Comparison of ENCODE assay signal across 7 cellular contexts in the genomic region with DNA sequence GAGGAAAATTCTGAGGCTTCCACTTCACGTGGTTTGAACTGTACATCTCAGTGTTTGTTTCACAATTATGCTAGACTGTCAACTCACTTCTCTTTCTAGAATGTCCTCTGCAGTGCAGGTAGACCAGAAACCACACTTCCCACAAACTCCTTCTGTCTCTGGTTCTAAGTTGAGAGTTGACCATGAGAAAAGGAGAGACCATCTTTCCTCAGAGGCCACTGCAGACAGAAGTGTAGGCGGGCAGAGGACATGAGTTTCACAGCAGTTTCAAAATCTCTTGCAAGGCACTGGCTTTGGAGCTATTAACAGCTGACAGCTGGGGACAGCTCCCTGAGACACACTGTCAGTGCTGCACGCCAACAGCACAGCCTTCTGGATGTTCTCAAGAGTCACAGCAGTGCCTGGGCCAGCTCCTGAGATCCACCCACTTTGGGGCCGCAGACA. TPM values are rescaled to one million over a fixed set of nuclear protein-coding genes. Genes with fewer than 3 reads are reported as not detected.
DNase-seq lines count a peak whose midpoint lies in the region; ATAC-seq lines count a peak whose summit lies in the region.

No MANE protein-coding gene starts in this region.

- DNase-seq in adipocyte (ENCODE audit: low read depth), result no peak
- DNase-seq in trophoblast cell, result no peak
- no peak for DNase-seq in NAMALWA (ENCODE audit: low spot score)
- no peak for DNase-seq in NCI-H1092 treated with DMSO at 0.1 percent for 48 hours (lab: John Stamatoyannopoulos, UW)
- no peak for DNase-seq in DMS153 (lab: John Stamatoyannopoulos, UW)

- ATAC-seq in GM19328 (IDR thresholded peaks at IDR 0.05; ENCODE audit: unreplicated experiment) (peak; percentile 91), HG03064 (IDR thresholded peaks at IDR 0.05; ENCODE audit: low read depth, unreplicated experiment) (peak; percentile 94)

- H3K36me3 ChIP-seq in adipocyte (ENCODE audit: control insufficient read depth, insufficient read depth, low read length, severe bottlenecking), result peaks cover 70% of the 10 kb centered on the region
- peaks cover 7% of the 10 kb centered on the region in 2 experiments for H3K36me3 ChIP-seq in trophoblast cell (ENCODE audit: control insufficient read depth in 1 of 2, insufficient read depth in 2 of 2, low read length in 2 of 2)

- no peak overlapping the region for H3K23ac ChIP-seq in trophoblast cell (ENCODE audit: low read length)

- no peak overlapping the region for H3K14ac ChIP-seq in trophoblast cell (ENCODE audit: low read length)

- no peaks in the 10 kb centered on the region for H3K79me1 ChIP-seq in trophoblast cell (ENCODE audit: low read length)

- H2BK5ac ChIP-seq in trophoblast cell (ENCODE audit: low read depth, low read length, poor library complexity), result no peak overlapping the region

- H3K27ac ChIP-seq in trophoblast cell (ENCODE audit: low read depth, low read length), result no peak overlapping the region

- H2AFZ ChIP-seq in trophoblast cell (ENCODE audit: insufficient read depth, low read length, poor library complexity), result no peak overlapping the region

- no CpG with 5 or more reads among the region's 4 CpGs for WGBS in trophoblast cell (ENCODE audit: extremely low coverage, insufficient coverage, insufficient read length)

- no peak overlapping the region for H3K4ac ChIP-seq in trophoblast cell (ENCODE audit: low read depth, low read length)

- H2AK5ac ChIP-seq in trophoblast cell (ENCODE audit: low read length), result no peak overlapping the region

- H3K9me3 ChIP-seq in adipocyte (ENCODE audit: control insufficient read depth, low read length) (no peaks in the 10 kb centered on the region), trophoblast cell (ENCODE audit: insufficient read depth, low read depth, low read length) (no peaks in the 10 kb centered on the region)

- no peak overlapping the region for H4K91ac ChIP-seq in trophoblast cell (ENCODE audit: low read depth, low read length)

- no peaks in the 10 kb centered on the region for H3K79me2 ChIP-seq in trophoblast cell (ENCODE audit: control insufficient read depth, insufficient read depth, low read length, poor library complexity)

- H3K4me1 ChIP-seq in adipocyte (ENCODE audit: control insufficient read depth, insufficient read depth, low read length), result peaks cover 12% of the 10 kb centered on the region
- H3K4me1 ChIP-seq in trophoblast cell (ENCODE audit: control insufficient read depth in 1 of 2, insufficient read depth in 2 of 2, low read length in 2 of 2), result peaks cover 0 to 2% of the 10 kb centered on the region in 2 experiments

- H3K9ac ChIP-seq in adipocyte (ENCODE audit: low read length) (peak overlapping the region; percentile 2), trophoblast cell (ENCODE audit: low read length) (no peak overlapping the region)

- no peak overlapping the region for H3K4me2 ChIP-seq in trophoblast cell (ENCODE audit: low read length)

- no peak overlapping the region for H2BK120ac ChIP-seq in trophoblast cell (ENCODE audit: insufficient read depth, low read length, poor library complexity)

- no peak overlapping the region for H4K12ac ChIP-seq in trophoblast cell (ENCODE audit: low read depth, low read length)

- H2BK12ac ChIP-seq in trophoblast cell (ENCODE audit: low read length), result no peak overlapping the region

- no peaks in the 10 kb centered on the region for H3K27me3 ChIP-seq in adipocyte (replicated peaks; ENCODE audit: control insufficient read depth, insufficient read depth, low read length)
- no peaks in the 10 kb centered on the region for H3K27me3 ChIP-seq in trophoblast cell (ENCODE audit: insufficient read depth, low read length)

- H3K18ac ChIP-seq in trophoblast cell (ENCODE audit: low read length), result no peak overlapping the region

- H3K4me3 ChIP-seq in adipocyte (ENCODE audit: low read length) (no peak overlapping the region), trophoblast cell (ENCODE audit: low read depth, low read length) (no peak overlapping the region)

- peak overlapping the region; percentile 28 for H4K8ac ChIP-seq in trophoblast cell (ENCODE audit: low read depth, low read length)

RNA-seq across cellular contexts. Expression of a gene that starts 55.4 kb away (rescaled TPM):
- 0.78 and 0.82 TPM in 2 replicates for polyA plus RNA-seq in trophoblast cell (2013)

RNA-seq across cellular contexts. Expression of a gene that starts 56.2 kb away (rescaled TPM):
- 23.4 TPM in 2 replicates for polyA plus RNA-seq in trophoblast cell (2013)
